13 cellular contexts compared by ENCODE assay signal in genomic region chr17:29707212-29707571, GRCh38.
DNase-seq lines count a peak whose midpoint lies in the region; ATAC-seq and TF ChIP-seq lines count a peak whose summit lies in the region.
"Had no signal": no experiment of that assay in that cellular context is flagged by ENCODE, and none has a peak within 500 bp of the region (broad histone marks: within the 10 kb centered on the region; RNA-seq: fewer than 3 reads in every experiment).

No MANE protein-coding gene starts in this region.

- no peak for TF ChIP-seq EP300 in tibial nerve (IDR thresholded peaks at IDR 0.05)

- H3K4me2 ChIP-seq in Karpas-422 (ENCODE audit: low read depth, low read length, poor library complexity, severe bottlenecking), result peak overlapping the region; percentile 71

- H3K9ac ChIP-seq in Karpas-422 (ENCODE audit: low read length) (peak overlapping the region; percentile 47), duodenal mucosa (ENCODE audit: low read depth in 1 of 2, low read length in 2 of 2) (no peak overlapping the region)

- CTCF ChIA-PET in activated naive CD4-positive, alpha-beta T cell treated with anti-CD3 and anti-CD28 coated beads, Interleukin-2, amount 10 ng/mL, durations not matched to agents 7 days and 5 days (lab: Charles Lee), result interaction anchor here (1.7 kb wide), 1 partner anchor 15 kb away, joined by 5 read pairs; no protein-coding TSS in a partner anchor

- H3K4me3 ChIP-seq in Karpas-422 (ENCODE audit: low read length) (peak overlapping the region; percentile 54), duodenal mucosa (ENCODE audit: low read depth in 1 of 2, low read length in 2 of 2) (no peak overlapping the region), tibial nerve (no peak overlapping the region)
- H3K4me3 ChIP-seq: uterus had no signal

- H3K27me3 Mint-ChIP-seq in activated naive CD4-positive, alpha-beta T cell treated with anti-CD3 and anti-CD28 coated beads, Interleukin-2, amount 10 ng/mL, durations not matched to agents 7 days and 5 days, result no peaks in the 10 kb centered on the region

- H3K4me1 Mint-ChIP-seq in activated naive CD4-positive, alpha-beta T cell treated with anti-CD3 and anti-CD28 coated beads, Interleukin-2, amount 10 ng/mL, durations not matched to agents 7 days and 5 days, result peaks cover 52% of the 10 kb centered on the region

- peaks cover 40% of the 10 kb centered on the region for H3K36me3 Mint-ChIP-seq in activated naive CD4-positive, alpha-beta T cell treated with anti-CD3 and anti-CD28 coated beads, Interleukin-2, amount 10 ng/mL, durations not matched to agents 7 days and 5 days

- no peak for TF ChIP-seq CTCF in tibial nerve (IDR thresholded peaks at IDR 0.05)
- no peak for TF ChIP-seq CTCF in GM20000 (IDR thresholded peaks at IDR 0.05; ENCODE audit: extremely low read depth, missing control alignments)

- DNase-seq in activated naive CD4-positive, alpha-beta T cell treated with anti-CD3 and anti-CD28 coated beads, Interleukin-2, amount 10 ng/mL, durations not matched to agents 7 days and 5 days, result no peak
- no peak for DNase-seq in activated naive CD4-positive, alpha-beta T cell (lab: John Stamatoyannopoulos, UW)
- DNase-seq in Karpas-422 (no peak), tibial nerve (ENCODE audit: low spot score in 2 of 2) (no peak), GM20000 (ENCODE audit: low spot score) (no peak)
- DNase-seq: anterior cingulate cortex, BE2C, NCI-H1105, OCI-M1, uterus had no signal

- H3K27ac Mint-ChIP-seq in activated naive CD4-positive, alpha-beta T cell treated with anti-CD3 and anti-CD28 coated beads, Interleukin-2, amount 10 ng/mL, durations not matched to agents 7 days and 5 days, result peak overlapping the region; percentile 100

- H3K9me3 Mint-ChIP-seq in activated naive CD4-positive, alpha-beta T cell treated with anti-CD3 and anti-CD28 coated beads, Interleukin-2, amount 10 ng/mL, durations not matched to agents 7 days and 5 days, result no peaks in the 10 kb centered on the region

- ATAC-seq in HG03135 (IDR thresholded peaks at IDR 0.05; ENCODE audit: unreplicated experiment) (no peak), GM19023 (IDR thresholded peaks at IDR 0.05; ENCODE audit: unreplicated experiment) (no peak)

- H3K4me3 Mint-ChIP-seq in activated naive CD4-positive, alpha-beta T cell treated with anti-CD3 and anti-CD28 coated beads, Interleukin-2, amount 10 ng/mL, durations not matched to agents 7 days and 5 days, result peak overlapping the region; percentile 82

- H3K27ac ChIP-seq in Karpas-422 (ENCODE audit: low read length), result peak overlapping the region; percentile 91
- H3K27ac ChIP-seq in duodenal mucosa (ENCODE audit: low read depth, low read length), result peak overlapping the region; percentile 37
- peak overlapping the region in 3 of 4 donors; percentile 39 to 67 (median 63) for H3K27ac ChIP-seq in tibial nerve

- H3K4me1 ChIP-seq in Karpas-422 (ENCODE audit: low read length), result peaks cover 24% of the 10 kb centered on the region
- H3K4me1 ChIP-seq in duodenal mucosa (ENCODE audit: control insufficient read depth in 1 of 2, insufficient read depth in 2 of 2, low read length in 2 of 2), result peaks cover 0 to 22% of the 10 kb centered on the region in 2 donors
- H3K4me1 ChIP-seq in tibial nerve, result peaks cover 0 to 50% (median 19%) of the 10 kb centered on the region in 4 donors
- H3K4me1 ChIP-seq: uterus had no signal

- no peaks in the 10 kb centered on the region for H3K9me2 ChIP-seq in Karpas-422 (replicated peaks; ENCODE audit: insufficient read depth, low read length)

- 0 out of 2 replicates have a peak overlapping the region, but pooled peaks have one; percentile 59 for H2AFZ ChIP-seq in Karpas-422 (ENCODE audit: low read length)

- TF ChIP-seq POLR2A in tibial nerve (IDR thresholded peaks at IDR 0.05), result no peak

- no peaks in the 10 kb centered on the region for H3K27me3 ChIP-seq in Karpas-422 (ENCODE audit: low read length)
- H3K27me3 ChIP-seq in duodenal mucosa (ENCODE audit: control insufficient read depth in 1 of 2, insufficient read depth in 2 of 2, low read length in 2 of 2), result no peaks in the 10 kb centered on the region
- no peaks in the 10 kb centered on the region for H3K27me3 ChIP-seq in tibial nerve
- H3K27me3 ChIP-seq: BE2C, uterus had no signal

- H4K20me1 ChIP-seq in Karpas-422 (ENCODE audit: insufficient read depth, low read depth, low read length), result no peaks in the 10 kb centered on the region

- H3K79me2 ChIP-seq in Karpas-422 (ENCODE audit: low read length), result peaks cover 76% of the 10 kb centered on the region

- H3K9me3 ChIP-seq in Karpas-422 (ENCODE audit: low read length) (no peaks in the 10 kb centered on the region), duodenal mucosa (ENCODE audit: control insufficient read depth in 1 of 2, low read length in 2 of 2) (no peaks in the 10 kb centered on the region), tibial nerve (no peaks in the 10 kb centered on the region)
- H3K9me3 ChIP-seq: BE2C, uterus had no signal

- peaks cover 7% of the 10 kb centered on the region; the same call in 1 of the 2 replicates for H3K36me3 ChIP-seq in Karpas-422 (ENCODE audit: insufficient read depth, low read length)
- H3K36me3 ChIP-seq in duodenal mucosa (ENCODE audit: control insufficient read depth in 1 of 2, insufficient read depth in 2 of 2, low read length in 2 of 2), result no peaks in the 10 kb centered on the region
- H3K36me3 ChIP-seq in tibial nerve, result peaks cover 0 to 9% (median 0%) of the 10 kb centered on the region in 3 donors
- H3K36me3 ChIP-seq: BE2C, uterus had no signal

Comparison
In these comparisons a context has a peak if more than half of its experiments do, and no peak if none do; other contexts are left out.
1. H3K27ac ChIP-seq: peak in every context shown above with its lines; median percentile 91 in Karpas-422; 63 in tibial nerve; 37 in duodenal mucosa.